8 cellular contexts compared by ENCODE assay signal in the genomic region with DNA sequence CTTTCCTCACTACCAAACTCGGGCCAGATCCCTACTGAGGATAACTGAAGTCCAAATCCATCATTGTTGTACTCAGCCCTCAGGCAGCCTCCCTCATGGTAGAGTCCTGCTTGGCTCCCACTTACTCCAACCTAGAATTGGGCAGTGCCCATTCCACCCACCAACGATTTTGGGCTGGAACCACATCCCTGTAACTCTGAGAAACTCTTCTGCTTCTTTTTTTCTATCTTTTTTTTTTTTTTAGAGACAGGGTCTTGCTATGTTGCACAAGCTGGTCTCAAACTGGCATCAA. TPM values are rescaled to one million over a fixed set of nuclear protein-coding genes. Genes with fewer than 3 reads are reported as not detected.
DNase-seq lines count a peak whose midpoint lies in the region; ATAC-seq, FAIRE-seq and TF ChIP-seq lines count a peak whose summit lies in the region.

No MANE protein-coding gene starts in this region.

- no peak for TF ChIP-seq POLR2A in adrenal gland (IDR thresholded peaks at IDR 0.05)
- TF ChIP-seq POLR2A in HepG2 (IDR thresholded peaks at IDR 0.05; ENCODE audit: insufficient read depth in 1 of 2, low read depth in 2 of 2, low read length in 2 of 2), result no peak; a peak in 1 of 4 replicates

- ATAC-seq in HepG2 (no peak), thoracic aorta (ENCODE audit: insufficient number of reproducible peaks, low FRiP score, low read depth) (no peak), HG02571 (IDR thresholded peaks at IDR 0.05; ENCODE audit: unreplicated experiment) (no peak)

- FAIRE-seq in HepG2 (lab: Jason Lieb, UNC), result no peak

- peaks cover 49% of the 10 kb centered on the region for H3K4me1 Mint-ChIP-seq in activated CD4-positive, alpha-beta T cell treated with anti-CD3 and anti-CD28 coated beads, Interleukin-2, amount 10 ng/mL, durations not matched to agents 7 days and 5 days

- CTCF ChIA-PET in activated CD4-positive, alpha-beta T cell treated with anti-CD3 and anti-CD28 coated beads, Interleukin-2, amount 10 ng/mL, durations not matched to agents 7 days and 5 days (lab: Charles Lee), result interaction anchor here (0.6 to 1.2 kb wide), 3 partner anchors 42 to 155 kb away, joined by 3 to 6 read pairs (median 3); partner anchors contain the start of gene ZNF689
- CTCF ChIA-PET in HepG2 (lab: Yijun Ruan, JAX; ENCODE audit: low intra/inter-chr PET ratio, low total read pairs), result interaction anchor here (0.6 to 1.2 kb wide), 2 partner anchors 23 to 253 kb away, joined by 3 to 4 read pairs; no protein-coding TSS in a partner anchor

- intact Hi-C loops in adrenal gland (cut with DNase I) (no loop called here), HepG2 (cut with micrococcal nuclease; ENCODE audit: unreplicated experiment) (loop anchor here (10.0 kb wide), 2 partner anchors 127 to 567 kb away; partner anchors contain the start of gene ZNF768)

- H3K9me3 ChIP-seq in adrenal gland (replicated peaks in 1 of 3), result no peaks in the 10 kb centered on the region
- H3K9me3 ChIP-seq in HepG2 (ENCODE audit: low read length), result no peaks in the 10 kb centered on the region
- no peaks in the 10 kb centered on the region for H3K9me3 ChIP-seq in thoracic aorta

- no peaks in the 10 kb centered on the region for H3K9me3 Mint-ChIP-seq in activated CD4-positive, alpha-beta T cell treated with anti-CD3 and anti-CD28 coated beads, Interleukin-2, amount 10 ng/mL, durations not matched to agents 7 days and 5 days

- POLR2A ChIA-PET in activated CD4-positive, alpha-beta T cell treated with anti-CD3 and anti-CD28 coated beads, Interleukin-2, amount 10 ng/mL, durations not matched to agents 7 days and 5 days (lab: Charles Lee), result no interaction called here
- POLR2A ChIA-PET in HepG2 (lab: Yijun Ruan, JAX), result interaction anchor here (2.2 kb wide), 1 partner anchor 94 kb away, joined by 7 read pairs; the partner anchor contains the start of gene ZNF764

- in situ Hi-C loops in HepG2 (cut with HindIII; ENCODE audit: extremely low pct_ligation_motif_present, low pct_unique_long_range_greater_than_20kb), result loop anchor here (25.0 kb wide), 1 partner anchor 840 kb away; the partner anchor contains the start of genes MAZ, MVP, PAGR1 and PRRT2

- TSS peak; percentile 52 for BruUV-seq in HepG2 (replicated peaks; lab: Mats Ljungman, UMichigan)

- no peak for DNase-seq in activated CD4-positive, alpha-beta T cell treated with anti-CD3 and anti-CD28 coated beads, Interleukin-2, amount 10 ng/mL, durations not matched to agents 7 days and 5 days
- DNase-seq in activated CD4-positive, alpha-beta T cell treated with anti-CD3 and anti-CD28 coated beads for 48 hours, result no peak
- DNase-seq in adrenal gland (no peak), HepG2 (ENCODE audit: low spot score) (no peak), thoracic aorta (ENCODE audit: low spot score) (no peak), NCI-H2171 (lab: John Stamatoyannopoulos, UW) (no peak)
- no peak for DNase-seq in stimulated activated CD4-positive, alpha-beta T cell treated with anti-CD3 and anti-CD28 coated beads, Interleukin-2, amount 100 ng/mL, for 24 hours

- H3K4me1 ChIP-seq in adrenal gland (replicated peaks in 1 of 2) (peaks cover 10 to 18% of the 10 kb centered on the region in 2 donors), HepG2 (ENCODE audit: insufficient read depth, low read length) (peaks cover 19% of the 10 kb centered on the region), thoracic aorta (ENCODE audit: control insufficient read depth in 1 of 2, low read depth in 2 of 2) (peaks cover 5 to 32% of the 10 kb centered on the region in 2 donors)

- no peaks in the 10 kb centered on the region for H3K27me3 Mint-ChIP-seq in activated CD4-positive, alpha-beta T cell treated with anti-CD3 and anti-CD28 coated beads, Interleukin-2, amount 10 ng/mL, durations not matched to agents 7 days and 5 days

- TF ChIP-seq CTCF in adrenal gland (IDR thresholded peaks at IDR 0.05) (no peak), HepG2 (CRISPR knock-in tag; IDR thresholded peaks at IDR 0.05) (no peak), thoracic aorta (IDR thresholded peaks at IDR 0.05) (no peak)

- no peaks in the 10 kb centered on the region for H4K20me1 ChIP-seq in HepG2 (ENCODE audit: insufficient read depth, low read length)

- TF ChIP-seq EP300 in HepG2 (IDR thresholded peaks at IDR 0.05; ENCODE audit: low read depth in 2 of 2, low read length in 2 of 2) (no peak), HepG2 (CRISPR knock-in tag; IDR thresholded peaks at IDR 0.05; ENCODE audit: borderline replicate concordance) (no peak)

- H3K27ac ChIP-seq in adrenal gland, result peak overlapping the region in 4 of 5 donors; percentile 55 to 94 (median 88)
- H3K27ac ChIP-seq in HepG2 (ENCODE audit: extremely low read length, insufficient read depth, low read length), result peak overlapping the region; percentile 88
- peak overlapping the region; percentile 97 to 99 for H3K27ac ChIP-seq in thoracic aorta

- peak overlapping the region; percentile 99 for H3K4me2 ChIP-seq in HepG2 (ENCODE audit: low read depth, low read length)

- peak overlapping the region; percentile 100 for H3K4me3 Mint-ChIP-seq in activated CD4-positive, alpha-beta T cell treated with anti-CD3 and anti-CD28 coated beads, Interleukin-2, amount 10 ng/mL, durations not matched to agents 7 days and 5 days

- H3K27ac Mint-ChIP-seq in activated CD4-positive, alpha-beta T cell treated with anti-CD3 and anti-CD28 coated beads, Interleukin-2, amount 10 ng/mL, durations not matched to agents 7 days and 5 days, result peak overlapping the region; percentile 82

- H3K4me3 ChIP-seq in adrenal gland, result peak overlapping the region in 2 of 4 donors; percentile 69 to 73
- peak overlapping the region; percentile 79 to 100 (median 95) for H3K4me3 ChIP-seq in HepG2 (replicated peaks in 1 of 3; ENCODE audit: insufficient read depth in 1 of 3, low read depth in 2 of 3, low read length in 3 of 3)
- H3K4me3 ChIP-seq in thoracic aorta, result peak overlapping the region; percentile 98

- 12 to 18% (median 16%) methylated on average over 2 of the region's 2 CpGs for WGBS in adrenal gland, 4 donors
- WGBS in HepG2 (ENCODE audit: low lambda C conversion rate), result 6% methylated on average over 2 of the region's 2 CpGs

- peaks cover 0 to 46% of the 10 kb centered on the region in 2 donors for H3K36me3 ChIP-seq in adrenal gland (replicated peaks in 1 of 2)
- H3K36me3 ChIP-seq in HepG2 (replicated peaks in 1 of 2; ENCODE audit: control insufficient read depth in 1 of 2, insufficient read depth in 2 of 2, low read length in 2 of 2), result peaks cover 7 to 32% of the 10 kb centered on the region in 2 experiments; a peak in 4 of 5 replicates
- peaks cover 38% of the 10 kb centered on the region for H3K36me3 ChIP-seq in thoracic aorta

- no peak overlapping the region for H2AFZ ChIP-seq in HepG2 (ENCODE audit: low read length)

- H3K27me3 ChIP-seq in adrenal gland (no peaks in the 10 kb centered on the region), HepG2 (ENCODE audit: control insufficient read depth in 1 of 2, insufficient read depth in 2 of 2, low read length in 2 of 2) (no peaks in the 10 kb centered on the region; a peak in 1 of 5 replicates), thoracic aorta (replicated peaks; ENCODE audit: insufficient read depth) (no peaks in the 10 kb centered on the region)

- peaks cover 36% of the 10 kb centered on the region for H3K36me3 Mint-ChIP-seq in activated CD4-positive, alpha-beta T cell treated with anti-CD3 and anti-CD28 coated beads, Interleukin-2, amount 10 ng/mL, durations not matched to agents 7 days and 5 days (ENCODE audit: low read depth)

- peak overlapping the region; percentile 89 for H3K9ac ChIP-seq in HepG2 (ENCODE audit: insufficient read depth, low read depth, low read length)

- H3K79me2 ChIP-seq in HepG2 (ENCODE audit: insufficient read depth, low read length), result peaks cover 5% of the 10 kb centered on the region

- TF ChIP-seq RAD21 in HepG2 (CRISPR knock-in tag; IDR thresholded peaks at IDR 0.05), result no peak

RNA-seq across cellular contexts. Expression of gene PRR14, which starts 1.2 kb away (rescaled TPM):
- total RNA-seq in activated CD4-positive, alpha-beta T cell treated with anti-CD3 and anti-CD28 coated beads, Interleukin-2, amount 10 ng/mL, durations not matched to agents 7 days and 5 days, result 10 to 100 TPM; 78.6 to 80.1 TPM
- total RNA-seq in adrenal gland, result 10 to 100 TPM in 7 of 8 donors, 1 to 10 TPM in 1; 10.0 to 70.4 (median 39.3) TPM
- polyA plus RNA-seq in adrenal gland, result 100 to 1,000 TPM in 2 of 3 donors, 10 to 100 TPM in 1; 29.8 to 204 (median 114) TPM
- total RNA-seq in HepG2 (2016; rRNA removed; fragmentation: Illumina TruSeq; extraction: Trizol), result 9.1 and 11.0 TPM in 2 replicates
- total RNA-seq in HepG2 (2016; cell fraction: cytosol; rRNA removed; fragmentation: Illumina TruSeq; extraction: Trizol; ENCODE audit: low read depth), result 8.4 TPM in 2 replicates
- total RNA-seq in HepG2 (2016; cell fraction: insoluble cytoplasmic fraction; rRNA removed; fragmentation: Illumina TruSeq; extraction: Trizol), result 6.9 and 9.6 TPM in 2 replicates
- 15.8 and 18.7 TPM in 2 replicates for total RNA-seq in HepG2 (2016; cell fraction: membrane; rRNA removed; fragmentation: Illumina TruSeq; extraction: Trizol)
- total RNA-seq in HepG2 (2016; cell fraction: nucleus; rRNA removed; fragmentation: Illumina TruSeq; extraction: Trizol), result 17.7 and 22.5 TPM in 2 replicates
- 8.4 and 9.2 TPM in 2 replicates for polyA plus RNA-seq in HepG2 (2011; rRNA removed)
- polyA plus RNA-seq in HepG2 (2011; cell fraction: cytosol; rRNA removed), result 3.3 and 4.5 TPM in 2 replicates
- 64.8 and 74.5 TPM in 2 replicates for polyA plus RNA-seq in HepG2 (2011; cell fraction: nucleus; rRNA removed)
- polyA plus RNA-seq in HepG2 (2012), result 16.5 and 32.3 TPM in 2 replicates
- 27.2 and 27.7 TPM in 2 replicates for polyA plus RNA-seq in HepG2 (2016; cell fraction: cytosol; fragmentation: Illumina TruSeq; extraction: Trizol; ENCODE audit: low read depth)
- polyA plus RNA-seq in HepG2 (2016; cell fraction: insoluble cytoplasmic fraction; fragmentation: Illumina TruSeq; extraction: Trizol; ENCODE audit: low read depth), result 18.2 and 24.7 TPM in 2 replicates
- polyA plus RNA-seq in HepG2 (2016; cell fraction: membrane; fragmentation: Illumina TruSeq; extraction: Trizol; ENCODE audit: low read depth), result 38.9 and 40.6 TPM in 2 replicates
- 77.8 and 81.5 TPM in 2 replicates for polyA plus RNA-seq in HepG2 (2016; cell fraction: nucleus; fragmentation: Illumina TruSeq; extraction: Trizol; ENCODE audit: insufficient read depth, low read depth)
- 5.4 and 5.5 TPM in 2 replicates for polyA minus RNA-seq in HepG2 (2011; rRNA and poly(A)+ RNA removed; ENCODE audit: low replicate concordance)
- 7.9 and 8.3 TPM in 2 replicates for polyA minus RNA-seq in HepG2 (2011; cell fraction: cytosol; rRNA and poly(A)+ RNA removed)
- polyA minus RNA-seq in HepG2 (2011; cell fraction: nucleus; rRNA and poly(A)+ RNA removed), result 8.9 and 10.8 TPM in 2 replicates
- total RNA-seq in thoracic aorta, result 10 to 100 TPM; 46.1 to 57.0 TPM

RNA-seq across cellular contexts. Expression of gene FBRS, which starts 6.3 kb away (rescaled TPM):
- 100 to 1,000 TPM in 1 of 2 experiments, 10 to 100 TPM in 1; 88.9 to 109 TPM for total RNA-seq in activated CD4-positive, alpha-beta T cell treated with anti-CD3 and anti-CD28 coated beads, Interleukin-2, amount 10 ng/mL, durations not matched to agents 7 days and 5 days
- total RNA-seq in adrenal gland (10 to 100 TPM; 20.4 to 84.0 (median 46.8) TPM), HepG2 (2016; rRNA removed; fragmentation: Illumina TruSeq; extraction: Trizol) (10.1 and 16.2 TPM in 2 replicates), thoracic aorta (100 to 1,000 TPM in 1 of 2 donors, 10 to 100 TPM in 1; 39.3 to 160 TPM)
- polyA plus RNA-seq in adrenal gland (100 to 1,000 TPM in 1 of 3 donors, 10 to 100 TPM in 2; 18.3 to 186 (median 82.9) TPM), HepG2 (2011; rRNA removed) (13.7 and 14.8 TPM in 2 replicates)
- 22.4 and 23.4 TPM in 2 replicates for total RNA-seq in HepG2 (2016; cell fraction: cytosol; rRNA removed; fragmentation: Illumina TruSeq; extraction: Trizol; ENCODE audit: low read depth)
- 7.9 and 15.3 TPM in 2 replicates for total RNA-seq in HepG2 (2016; cell fraction: insoluble cytoplasmic fraction; rRNA removed; fragmentation: Illumina TruSeq; extraction: Trizol)
- total RNA-seq in HepG2 (2016; cell fraction: membrane; rRNA removed; fragmentation: Illumina TruSeq; extraction: Trizol), result 18.4 and 19.8 TPM in 2 replicates
- 21.9 and 27.5 TPM in 2 replicates for total RNA-seq in HepG2 (2016; cell fraction: nucleus; rRNA removed; fragmentation: Illumina TruSeq; extraction: Trizol)
- polyA plus RNA-seq in HepG2 (2011; cell fraction: cytosol; rRNA removed), result 3.3 and 5.2 TPM in 2 replicates
- 105 and 114 TPM in 2 replicates for polyA plus RNA-seq in HepG2 (2011; cell fraction: nucleus; rRNA removed)
- 26.9 and 27.9 TPM in 2 replicates for polyA plus RNA-seq in HepG2 (2012)
- polyA plus RNA-seq in HepG2 (2016; cell fraction: cytosol; fragmentation: Illumina TruSeq; extraction: Trizol; ENCODE audit: low read depth), result 3.9 TPM in 2 replicates
- polyA plus RNA-seq in HepG2 (2016; cell fraction: insoluble cytoplasmic fraction; fragmentation: Illumina TruSeq; extraction: Trizol; ENCODE audit: low read depth), result 20.3 and 27.9 TPM in 2 replicates
- 7.5 and 9.2 TPM in 2 replicates for polyA plus RNA-seq in HepG2 (2016; cell fraction: membrane; fragmentation: Illumina TruSeq; extraction: Trizol; ENCODE audit: low read depth)
- polyA plus RNA-seq in HepG2 (2016; cell fraction: nucleus; fragmentation: Illumina TruSeq; extraction: Trizol; ENCODE audit: insufficient read depth, low read depth), result 74.8 and 79.3 TPM in 2 replicates
- 18.8 and 22.6 TPM in 2 replicates for polyA minus RNA-seq in HepG2 (2011; rRNA and poly(A)+ RNA removed; ENCODE audit: low replicate concordance)
- 8.0 and 10.7 TPM in 2 replicates for polyA minus RNA-seq in HepG2 (2011; cell fraction: cytosol; rRNA and poly(A)+ RNA removed)
- 80.9 and 81.4 TPM in 2 replicates for polyA minus RNA-seq in HepG2 (2011; cell fraction: nucleus; rRNA and poly(A)+ RNA removed)

RNA-seq across cellular contexts. Expression of gene ZNF689, which starts 41.8 kb away (rescaled TPM):
- total RNA-seq in activated CD4-positive, alpha-beta T cell treated with anti-CD3 and anti-CD28 coated beads, Interleukin-2, amount 10 ng/mL, durations not matched to agents 7 days and 5 days, result 10 to 100 TPM; 12.8 to 13.8 TPM
- total RNA-seq in adrenal gland, result 10 to 100 TPM in 4 of 8 donors, 1 to 10 TPM in 4; 7.9 to 12.9 (median 10.1) TPM
- polyA plus RNA-seq in adrenal gland, result 1 to 10 TPM; 2.9 to 6.4 (median 3.2) TPM
- 19.5 and 22.7 TPM in 2 replicates for total RNA-seq in HepG2 (2016; rRNA removed; fragmentation: Illumina TruSeq; extraction: Trizol)
- total RNA-seq in HepG2 (2016; cell fraction: cytosol; rRNA removed; fragmentation: Illumina TruSeq; extraction: Trizol; ENCODE audit: low read depth), result 4.4 and 4.7 TPM in 2 replicates
- 18.5 and 18.8 TPM in 2 replicates for total RNA-seq in HepG2 (2016; cell fraction: insoluble cytoplasmic fraction; rRNA removed; fragmentation: Illumina TruSeq; extraction: Trizol)
- 17.9 and 18.1 TPM in 2 replicates for total RNA-seq in HepG2 (2016; cell fraction: membrane; rRNA removed; fragmentation: Illumina TruSeq; extraction: Trizol)
- 10.6 and 14.1 TPM in 2 replicates for total RNA-seq in HepG2 (2016; cell fraction: nucleus; rRNA removed; fragmentation: Illumina TruSeq; extraction: Trizol)
- polyA plus RNA-seq in HepG2 (2011; rRNA removed), result 9.7 and 11.9 TPM in 2 replicates
- 9.3 and 9.8 TPM in 2 replicates for polyA plus RNA-seq in HepG2 (2011; cell fraction: cytosol; rRNA removed)
- polyA plus RNA-seq in HepG2 (2011; cell fraction: nucleus; rRNA removed), result 19.3 and 19.5 TPM in 2 replicates
- 8.9 and 9.8 TPM in 2 replicates for polyA plus RNA-seq in HepG2 (2012)
- polyA plus RNA-seq in HepG2 (2016; cell fraction: cytosol; fragmentation: Illumina TruSeq; extraction: Trizol; ENCODE audit: low read depth), result 2.5 and 2.8 TPM in 2 replicates
- polyA plus RNA-seq in HepG2 (2016; cell fraction: insoluble cytoplasmic fraction; fragmentation: Illumina TruSeq; extraction: Trizol; ENCODE audit: low read depth), result 17.8 and 20.4 TPM in 2 replicates
- polyA plus RNA-seq in HepG2 (2016; cell fraction: membrane; fragmentation: Illumina TruSeq; extraction: Trizol; ENCODE audit: low read depth), result 9.1 and 9.3 TPM in 2 replicates
- 15.4 and 16.6 TPM in 2 replicates for polyA plus RNA-seq in HepG2 (2016; cell fraction: nucleus; fragmentation: Illumina TruSeq; extraction: Trizol; ENCODE audit: insufficient read depth, low read depth)
- 20.5 and 25.2 TPM in 2 replicates for polyA minus RNA-seq in HepG2 (2011; rRNA and poly(A)+ RNA removed; ENCODE audit: low replicate concordance)
- 13.1 and 17.3 TPM in 2 replicates for polyA minus RNA-seq in HepG2 (2011; cell fraction: cytosol; rRNA and poly(A)+ RNA removed)
- polyA minus RNA-seq in HepG2 (2011; cell fraction: nucleus; rRNA and poly(A)+ RNA removed), result 14.9 and 15.7 TPM in 2 replicates
- total RNA-seq in thoracic aorta, result 10 to 100 TPM in 1 of 2 donors, 1 to 10 TPM in 1; 7.4 to 17.0 TPM

RNA-seq across cellular contexts. Expression of gene SRCAP, which starts 47.0 kb away (rescaled TPM):
- total RNA-seq in activated CD4-positive, alpha-beta T cell treated with anti-CD3 and anti-CD28 coated beads, Interleukin-2, amount 10 ng/mL, durations not matched to agents 7 days and 5 days, result 10 to 100 TPM; 81.7 to 86.1 TPM
- total RNA-seq in adrenal gland (10 to 100 TPM; 22.5 to 82.4 (median 50.6) TPM), HepG2 (2016; rRNA removed; fragmentation: Illumina TruSeq; extraction: Trizol) (9.0 and 27.8 TPM in 2 replicates), thoracic aorta (10 to 100 TPM; 39.9 to 86.1 TPM)
- polyA plus RNA-seq in adrenal gland (10 to 100 TPM in 2 of 3 donors, 1 to 10 TPM in 1; 3.7 to 48.1 (median 19.7) TPM), HepG2 (2011; rRNA removed) (4.9 TPM in 2 replicates)
- total RNA-seq in HepG2 (2016; cell fraction: cytosol; rRNA removed; fragmentation: Illumina TruSeq; extraction: Trizol; ENCODE audit: low read depth), result 13.8 and 14.2 TPM in 2 replicates
- 9.7 and 19.4 TPM in 2 replicates for total RNA-seq in HepG2 (2016; cell fraction: insoluble cytoplasmic fraction; rRNA removed; fragmentation: Illumina TruSeq; extraction: Trizol)
- total RNA-seq in HepG2 (2016; cell fraction: membrane; rRNA removed; fragmentation: Illumina TruSeq; extraction: Trizol), result 6.2 and 6.3 TPM in 2 replicates
- total RNA-seq in HepG2 (2016; cell fraction: nucleus; rRNA removed; fragmentation: Illumina TruSeq; extraction: Trizol), result 19.4 and 23.7 TPM in 2 replicates
- 0.72 and 0.78 TPM in 2 replicates for polyA plus RNA-seq in HepG2 (2011; cell fraction: cytosol; rRNA removed)
- 29.7 and 43.5 TPM in 2 replicates for polyA plus RNA-seq in HepG2 (2011; cell fraction: nucleus; rRNA removed)
- 14.4 and 16.2 TPM in 2 replicates for polyA plus RNA-seq in HepG2 (2012)
- 0.08 and 0.18 TPM in 2 replicates for polyA plus RNA-seq in HepG2 (2016; cell fraction: cytosol; fragmentation: Illumina TruSeq; extraction: Trizol; ENCODE audit: low read depth)
- polyA plus RNA-seq in HepG2 (2016; cell fraction: insoluble cytoplasmic fraction; fragmentation: Illumina TruSeq; extraction: Trizol; ENCODE audit: low read depth), result 4.1 and 8.0 TPM in 2 replicates
- polyA plus RNA-seq in HepG2 (2016; cell fraction: membrane; fragmentation: Illumina TruSeq; extraction: Trizol; ENCODE audit: low read depth), result 0.25 and 0.49 TPM in 2 replicates
- 43.3 and 55.9 TPM in 2 replicates for polyA plus RNA-seq in HepG2 (2016; cell fraction: nucleus; fragmentation: Illumina TruSeq; extraction: Trizol; ENCODE audit: insufficient read depth, low read depth)
- polyA minus RNA-seq in HepG2 (2011; rRNA and poly(A)+ RNA removed; ENCODE audit: low replicate concordance), result 32.0 and 40.1 TPM in 2 replicates
- 12.0 and 13.6 TPM in 2 replicates for polyA minus RNA-seq in HepG2 (2011; cell fraction: cytosol; rRNA and poly(A)+ RNA removed)
- polyA minus RNA-seq in HepG2 (2011; cell fraction: nucleus; rRNA and poly(A)+ RNA removed), result 24.1 and 38.5 TPM in 2 replicates
